Comparison of ENCODE assay signal across 9 cellular contexts in the genomic region with DNA sequence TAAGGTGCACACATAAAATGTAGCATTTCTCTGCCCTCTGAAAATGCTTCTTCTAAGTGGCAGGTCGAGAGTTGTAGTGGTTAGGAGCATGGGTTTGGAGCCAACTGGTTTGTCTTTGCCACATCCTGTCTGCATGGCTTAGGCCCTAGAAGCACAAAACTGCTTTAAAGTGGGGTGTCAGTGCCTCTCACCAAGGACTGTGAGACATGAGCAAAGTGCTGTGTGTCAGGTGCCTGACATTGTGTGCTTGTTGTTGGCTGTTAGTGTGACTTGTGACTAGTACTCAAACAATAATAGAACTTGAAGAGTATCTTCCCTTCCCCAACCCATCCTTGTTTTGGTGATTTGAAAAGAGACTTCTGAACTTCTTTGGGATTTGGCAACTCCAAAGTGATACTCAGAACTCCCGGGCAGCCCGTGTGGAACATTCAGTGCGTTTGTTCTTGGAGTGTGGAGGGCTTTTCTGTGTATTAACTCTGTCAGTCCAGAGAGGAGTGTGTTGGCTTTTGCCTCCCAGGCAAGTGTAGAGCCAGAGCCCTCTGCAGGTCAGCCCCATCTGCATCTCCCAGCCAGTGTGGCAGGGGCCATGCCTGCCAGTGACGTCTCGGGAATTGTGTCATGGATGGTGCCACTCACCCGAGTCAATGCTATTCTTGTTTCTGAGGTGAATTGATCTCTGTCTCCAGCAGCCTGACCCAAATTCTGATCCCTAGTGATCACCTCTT. TPM values are rescaled to one million over a fixed set of nuclear protein-coding genes. Genes with fewer than 3 reads are reported as not detected.
DNase-seq lines count a peak whose midpoint lies in the region; ATAC-seq and TF ChIP-seq lines count a peak whose summit lies in the region.
"Had no signal": no experiment of that assay in that cellular context is flagged by ENCODE, and none has a peak within 500 bp of the region (broad histone marks: within the 10 kb centered on the region; RNA-seq: fewer than 3 reads in every experiment).

No MANE protein-coding gene starts in this region.

- H3K4me1 Mint-ChIP-seq in activated CD8-positive, alpha-beta T cell treated with anti-CD3 and anti-CD28 coated beads for 36 hours (ENCODE audit: low read depth): peaks cover 84% of the 10 kb centered on the region

- peaks cover 26% of the 10 kb centered on the region for H3K36me3 Mint-ChIP-seq in activated CD8-positive, alpha-beta T cell treated with anti-CD3 and anti-CD28 coated beads for 36 hours (ENCODE audit: low read depth)

- no peak for TF ChIP-seq CTCF in activated CD8-positive, alpha-beta T cell treated with anti-CD3 and anti-CD28 coated beads for 36 hours (IDR thresholded peaks at IDR 0.05)
- TF ChIP-seq CTCF in right lobe of liver (IDR thresholded peaks at IDR 0.05): no peak

- CTCF ChIA-PET in activated CD8-positive, alpha-beta T cell treated with anti-CD3 and anti-CD28 coated beads for 36 hours (lab: Charles Lee): interaction anchor here (1.1 kb wide), 1 partner anchor 193 kb away, joined by 3 read pairs; no protein-coding TSS in a partner anchor

- peak overlapping the region in 2 of 3 donors; percentile 24 for H3K27ac ChIP-seq in right lobe of liver
- H3K27ac ChIP-seq: SK-N-MC had no signal

- POLR2A ChIA-PET in activated CD8-positive, alpha-beta T cell treated with anti-CD3 and anti-CD28 coated beads for 36 hours (lab: Charles Lee): interaction anchor here (0.6 kb wide), 1 partner anchor 41 kb away, joined by 3 read pairs; no protein-coding TSS in a partner anchor

- H3K27me3 ChIP-seq in right lobe of liver: no peaks in the 10 kb centered on the region

- peak; percentile 31 for ATAC-seq in HG02852 (IDR thresholded peaks at IDR 0.05; ENCODE audit: unreplicated experiment)
- peak; percentile 94 for ATAC-seq in activated CD8-positive, alpha-beta T cell treated with anti-CD3 and anti-CD28 coated beads for 36 hours
- peak in 3 of 4 donors; percentile 26 to 35 (median 30) for ATAC-seq in right lobe of liver

- intact Hi-C loops in activated CD8-positive, alpha-beta T cell treated with anti-CD3 and anti-CD28 coated beads for 36 hours (cut with micrococcal nuclease): loop anchor here (10.0 kb wide), 1 partner anchor 156 kb away; no protein-coding TSS in a partner anchor
- intact Hi-C loops in right lobe of liver (cut with DNase I): no loop called here

- H3K4me3 ChIP-seq in right lobe of liver: no peak overlapping the region
- H3K4me3 ChIP-seq: SK-N-MC had no signal

- 47% methylated on average over 5 of the region's 7 CpGs for WGBS in right lobe of liver (ENCODE audit: insufficient coverage, low coverage, low lambda C conversion rate, missing lambda C conversion rate)

- DNase-seq in C1 segment of cervical spinal cord (lab: John Stamatoyannopoulos, UW): peak in 13 of 14 donors; percentile 21 to 82 (median 40)
- peak; percentile 75 for DNase-seq in activated CD8-positive, alpha-beta T cell treated with anti-CD3 and anti-CD28 coated beads for 36 hours
- no peak for DNase-seq in right lobe of liver
- DNase-seq in islet precursor cell: no peak
- DNase-seq in NCI-H2196 treated with DMSO at 0.1 percent for 48 hours (lab: John Stamatoyannopoulos, UW; ENCODE audit: unreplicated experiment): no peak
- DNase-seq in DMS53 (lab: John Stamatoyannopoulos, UW): no peak
- DNase-seq in ureter (ENCODE audit: low spot score): no peak

- no peaks in the 10 kb centered on the region for H3K9me3 ChIP-seq in right lobe of liver

- no peak overlapping the region for H3K4me3 Mint-ChIP-seq in activated CD8-positive, alpha-beta T cell treated with anti-CD3 and anti-CD28 coated beads for 36 hours

- no peaks in the 10 kb centered on the region for H3K36me3 ChIP-seq in right lobe of liver

- H3K27ac Mint-ChIP-seq in activated CD8-positive, alpha-beta T cell treated with anti-CD3 and anti-CD28 coated beads for 36 hours: peak overlapping the region; percentile 76

- H3K9me3 Mint-ChIP-seq in activated CD8-positive, alpha-beta T cell treated with anti-CD3 and anti-CD28 coated beads for 36 hours: no peaks in the 10 kb centered on the region

- H3K27me3 Mint-ChIP-seq in activated CD8-positive, alpha-beta T cell treated with anti-CD3 and anti-CD28 coated beads for 36 hours: no peaks in the 10 kb centered on the region

- no peak for TF ChIP-seq POLR2A in right lobe of liver (IDR thresholded peaks at IDR 0.05)

- H3K4me1 ChIP-seq in right lobe of liver: peaks cover 0 to 24% (median 8%) of the 10 kb centered on the region in 4 donors

RNA-seq across cellular contexts. Expression of gene MGAT5, which starts 5.0 kb away (rescaled TPM):
- 10 to 100 TPM; 36.9 to 42.2 TPM for total RNA-seq in activated CD8-positive, alpha-beta T cell treated with anti-CD3 and anti-CD28 coated beads for 36 hours
- total RNA-seq in right lobe of liver: 10 to 100 TPM in 3 of 6 experiments, 1 to 10 TPM in 3; 4.5 to 16.0 (median 10.0) TPM
- 56.3 TPM for total RNA-seq in ureter

Comparison
In these comparisons a context has a peak if more than half of its experiments do, and no peak if none do; other contexts are left out.
1. DNase-seq: peak in C1 segment of cervical spinal cord (13 of 14) and activated CD8-positive, alpha-beta T cell treated with anti-CD3 and anti-CD28 coated beads for 36 hours (single experiment); none in right lobe of liver (0 of 3), islet precursor cell (single experiment), NCI-H2196 treated with DMSO at 0.1 percent for 48 hours (single experiment), DMS53 (single experiment) and ureter (single experiment).
2. ATAC-seq: peak in every context shown above with its lines; median percentile 94 in activated CD8-positive, alpha-beta T cell treated with anti-CD3 and anti-CD28 coated beads for 36 hours; 31 in HG02852; 30 in right lobe of liver.